ENCODE assay signal across 8 cellular contexts in the genomic region with DNA sequence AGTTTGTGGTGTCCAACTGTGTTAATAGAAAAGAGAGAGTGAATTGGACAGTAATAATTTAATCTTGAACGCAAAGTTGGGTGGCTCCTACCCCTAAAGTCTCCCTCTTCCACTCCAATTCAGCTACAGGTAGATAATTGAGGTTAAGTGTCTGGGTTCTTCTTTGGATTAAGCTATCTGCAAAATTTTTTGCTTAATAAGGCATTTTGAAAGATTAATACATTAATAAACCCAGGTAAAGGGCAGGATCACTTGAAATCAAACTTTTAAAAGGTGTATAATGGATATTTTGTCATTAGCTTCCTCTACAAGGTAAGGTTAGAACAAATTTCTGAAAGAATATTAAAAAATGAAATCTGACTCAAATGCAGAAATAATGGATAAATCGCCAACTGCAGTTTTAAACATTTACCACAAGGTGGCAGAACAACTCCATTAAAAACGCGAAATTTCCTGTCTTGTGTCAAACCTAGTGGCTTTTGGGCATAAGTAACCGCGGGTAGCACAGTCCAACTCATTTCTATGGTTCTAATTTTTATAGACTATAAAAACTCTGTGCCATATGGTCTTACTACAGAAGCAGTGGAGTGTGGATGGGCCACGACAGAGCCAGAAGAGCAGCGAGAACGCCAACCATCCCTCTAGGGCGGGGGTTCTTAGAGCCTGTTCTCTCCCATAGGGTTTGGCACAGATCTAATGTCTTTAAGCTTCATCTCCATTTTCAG.
DNase-seq lines count a peak whose midpoint lies in the region; ATAC-seq and TF ChIP-seq lines count a peak whose summit lies in the region.

No MANE protein-coding gene starts in this region.

- ATAC-seq in HG02938 (IDR thresholded peaks at IDR 0.05; ENCODE audit: unreplicated experiment) (no peak), GM18907 (IDR thresholded peaks at IDR 0.05; ENCODE audit: unreplicated experiment) (no peak)

- peak; percentile 72 for DNase-seq in EH (ENCODE audit: low read depth)
- peak; percentile 62 for DNase-seq in RPMI8226
- DNase-seq in endothelial cell (ENCODE audit: low spot score), result peak; percentile 29
- peak; percentile 72 for DNase-seq in mesenchymal stem cell
- no peak for DNase-seq in ureter (ENCODE audit: low spot score)

- WGBS in mesenchymal stem cell, result 27% methylated on average over 7 of the region's 10 CpGs

- H3K4me2 ChIP-seq in mesenchymal stem cell (ENCODE audit: low read length, poor library complexity, severe bottlenecking), result no peak overlapping the region

- no peak overlapping the region for H2AFZ ChIP-seq in mesenchymal stem cell (ENCODE audit: low read depth, low read length)

- no peaks in the 10 kb centered on the region for H3K27me3 Mint-ChIP-seq in endothelial cell (ENCODE audit: unreplicated experiment)

- H3K36me3 ChIP-seq in mesenchymal stem cell (ENCODE audit: control insufficient read depth in 1 of 2, insufficient read depth in 2 of 2, low read depth in 1 of 2, low read length in 2 of 2), result peaks cover 0 to 36% of the 10 kb centered on the region in 2 experiments

- H3K36me3 Mint-ChIP-seq in endothelial cell (ENCODE audit: low read depth, unreplicated experiment), result no peaks in the 10 kb centered on the region

- H2BK120ac ChIP-seq in mesenchymal stem cell (ENCODE audit: low read depth, low read length), result no peak overlapping the region

- no peak overlapping the region for H3K23ac ChIP-seq in mesenchymal stem cell (ENCODE audit: low read length in 2 of 2)

- H3K79me1 ChIP-seq in mesenchymal stem cell (replicated peaks; ENCODE audit: low read length, poor library complexity, severe bottlenecking), result peaks cover 19% of the 10 kb centered on the region

- no peak overlapping the region for H2BK12ac ChIP-seq in mesenchymal stem cell (ENCODE audit: low read length in 2 of 2)

- H3K14ac ChIP-seq in mesenchymal stem cell (ENCODE audit: low read length in 2 of 2), result no peak overlapping the region

- H3K27ac Mint-ChIP-seq in endothelial cell (ENCODE audit: unreplicated experiment), result no peak overlapping the region

- no peak overlapping the region for H3K4me3 Mint-ChIP-seq in endothelial cell (ENCODE audit: unreplicated experiment)

- no peak overlapping the region for H4K8ac ChIP-seq in mesenchymal stem cell (ENCODE audit: low read length)

- no peak overlapping the region for H2AK5ac ChIP-seq in mesenchymal stem cell (ENCODE audit: low read length, severe bottlenecking)

- no peaks in the 10 kb centered on the region for H3K27me3 ChIP-seq in mesenchymal stem cell (ENCODE audit: control insufficient read depth in 1 of 2, insufficient read depth in 1 of 2, low read length in 2 of 2)

- H3K4me1 ChIP-seq in mesenchymal stem cell (ENCODE audit: control insufficient read depth, insufficient read depth, low read depth, low read length), result peaks cover 4% of the 10 kb centered on the region

- H4K91ac ChIP-seq in mesenchymal stem cell (ENCODE audit: low read length), result no peak overlapping the region

- no peaks in the 10 kb centered on the region for H3K9me3 Mint-ChIP-seq in endothelial cell (ENCODE audit: unreplicated experiment)

- H2BK5ac ChIP-seq in mesenchymal stem cell (ENCODE audit: low read depth, low read length, poor library complexity, severe bottlenecking), result no peak overlapping the region

- H3K4me3 ChIP-seq in mesenchymal stem cell (ENCODE audit: insufficient read depth in 1 of 2, low read depth in 1 of 2, low read length in 2 of 2), result no peak overlapping the region

- H2BK15ac ChIP-seq in mesenchymal stem cell (ENCODE audit: low read depth, poor library complexity, severe bottlenecking), result no peak overlapping the region

- peak overlapping the region; percentile 58 for H3K9ac ChIP-seq in mesenchymal stem cell (ENCODE audit: low read length)

- H3K4ac ChIP-seq in mesenchymal stem cell (ENCODE audit: low read depth in 1 of 2, low read length in 2 of 2), result no peak overlapping the region

- no peaks in the 10 kb centered on the region for H3K9me3 ChIP-seq in mesenchymal stem cell (ENCODE audit: control insufficient read depth, low read length)

- H3K4me1 Mint-ChIP-seq in endothelial cell (ENCODE audit: unreplicated experiment), result no peaks in the 10 kb centered on the region

- H3K27ac ChIP-seq in mesenchymal stem cell (ENCODE audit: low read length, poor library complexity, severe bottlenecking), result peak overlapping the region; percentile 27

- peak overlapping the region in 1 of 2 experiments; percentile 58 for H3K18ac ChIP-seq in mesenchymal stem cell (ENCODE audit: low read depth in 1 of 2, low read length in 2 of 2)

- TF ChIP-seq CTCF in LNCAP (IDR thresholded peaks at IDR 0.05) (peak; percentile 83), endothelial cell (IDR thresholded peaks at IDR 0.05; ENCODE audit: unreplicated experiment) (peak; percentile 99)
